ENCODE assay signal across 20 cellular contexts in the genomic region with DNA sequence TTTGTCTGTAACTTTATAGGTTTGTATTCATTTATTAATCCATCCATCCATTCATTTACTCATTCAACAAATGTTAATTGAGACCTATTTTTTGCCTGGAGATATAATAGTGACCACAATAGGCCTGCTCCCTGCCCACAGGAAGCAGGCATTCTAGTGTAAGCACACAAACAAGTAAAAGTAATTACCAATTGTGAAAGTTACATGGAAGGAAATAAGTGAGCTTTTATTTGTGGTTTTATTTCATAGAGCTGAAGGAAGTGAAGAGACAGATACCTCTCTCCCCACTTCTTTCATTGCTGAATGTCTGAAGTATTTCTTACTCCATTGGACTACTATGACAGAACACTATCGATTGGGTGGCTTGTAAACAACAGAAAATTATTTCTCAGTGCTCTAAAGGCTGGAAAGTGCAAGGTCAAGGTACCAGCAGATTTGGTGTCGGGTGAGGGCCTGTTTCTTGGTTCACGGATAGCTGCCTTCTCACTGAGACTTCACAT.
A peak's percentile ranks its signal among the peaks of the same experiment; 100 is the strongest.
DNase-seq lines count a peak whose midpoint lies in the region; ATAC-seq and TF ChIP-seq lines count a peak whose summit lies in the region.
"Had no signal": no experiment of that assay in that cellular context is flagged by ENCODE, and none has a peak within 500 bp of the region (broad histone marks: within the 10 kb centered on the region; RNA-seq: fewer than 3 reads in every experiment).

No MANE protein-coding gene starts in this region.

- peaks cover 27% of the 10 kb centered on the region for H3K4me1 ChIP-seq in left ventricle myocardium inferior
- H3K4me1 ChIP-seq: Caco-2 had no signal

- no peaks in the 10 kb centered on the region for H3K36me3 ChIP-seq in left ventricle myocardium inferior

- H3K4me3 Mint-ChIP-seq in activated naive CD4-positive, alpha-beta T cell treated with anti-CD3 and anti-CD28 coated beads, Interleukin-2, amount 50 U/mL, for 24 hours: peak overlapping the region; percentile 41
- H3K4me3 Mint-ChIP-seq in T-cell: peak overlapping the region; percentile 5 to 78 (median 6)
- H3K4me3 Mint-ChIP-seq in stimulated activated memory B cell treated with anti-CD40 and anti-IgM and Interleukin-4, amounts not matched to agents 10 μg/mL and 1 μg/mL and 100 μg/mL, for 72 hours: no peak overlapping the region
- H3K4me3 Mint-ChIP-seq: endodermal cell had no signal

- H3K9me3 ChIP-seq in left ventricle myocardium inferior (replicated peaks): no peaks in the 10 kb centered on the region
- H3K9me3 ChIP-seq: Caco-2, SK-N-SH had no signal

- no peak overlapping the region for H3K4me3 ChIP-seq in left ventricle myocardium inferior
- H3K4me3 ChIP-seq: hepatocyte had no signal

- H3K4me1 Mint-ChIP-seq in activated naive CD4-positive, alpha-beta T cell treated with anti-CD3 and anti-CD28 coated beads, Interleukin-2, amount 50 U/mL, for 24 hours: peaks cover 97% of the 10 kb centered on the region
- H3K4me1 Mint-ChIP-seq in T-cell: peaks cover 94 to 99% (median 98%) of the 10 kb centered on the region in 3 donors
- H3K4me1 Mint-ChIP-seq in stimulated activated memory B cell treated with anti-CD40 and anti-IgM and Interleukin-4, amounts not matched to agents 10 μg/mL and 1 μg/mL and 100 μg/mL, for 72 hours: peaks cover 75% of the 10 kb centered on the region

- CTCF ChIA-PET in T-cell (lab: Charles Lee): interaction anchor here (0.7 to 1.1 kb wide), 5 partner anchors 15 to 178 kb away, joined by 3 to 6 read pairs (median 4); no protein-coding TSS in a partner anchor

- H3K9me3 Mint-ChIP-seq in activated naive CD4-positive, alpha-beta T cell treated with anti-CD3 and anti-CD28 coated beads, Interleukin-2, amount 50 U/mL, for 24 hours: peaks cover 8% of the 10 kb centered on the region
- peaks cover 0 to 2% (median 0%) of the 10 kb centered on the region in 3 donors for H3K9me3 Mint-ChIP-seq in T-cell
- no peaks in the 10 kb centered on the region for H3K9me3 Mint-ChIP-seq in stimulated activated memory B cell treated with anti-CD40 and anti-IgM and Interleukin-4, amounts not matched to agents 10 μg/mL and 1 μg/mL and 100 μg/mL, for 72 hours
- H3K9me3 Mint-ChIP-seq: endodermal cell had no signal

- intact Hi-C loops in left ventricle myocardium inferior (cut with micrococcal nuclease): no loop called here

- ATAC-seq in T-cell (replicated peaks in 1 of 4): no peak
- ATAC-seq in stimulated activated memory B cell treated with anti-CD40 and anti-IgM and Interleukin-4, amounts not matched to agents 10 μg/mL and 1 μg/mL and 100 μg/mL, for 72 hours: no peak
- ATAC-seq in HG02798 (IDR thresholded peaks at IDR 0.05; ENCODE audit: poor library complexity, unreplicated experiment): no peak

- H3K27ac Mint-ChIP-seq in activated naive CD4-positive, alpha-beta T cell treated with anti-CD3 and anti-CD28 coated beads, Interleukin-2, amount 50 U/mL, for 24 hours: peak overlapping the region; percentile 100
- peak overlapping the region in 1 of 2 donors; percentile 99 for H3K27ac Mint-ChIP-seq in T-cell
- peak overlapping the region; percentile 67 for H3K27ac Mint-ChIP-seq in stimulated activated memory B cell treated with anti-CD40 and anti-IgM and Interleukin-4, amounts not matched to agents 10 μg/mL and 1 μg/mL and 100 μg/mL, for 72 hours
- H3K27ac Mint-ChIP-seq: endodermal cell had no signal

- peaks cover 26% of the 10 kb centered on the region for H3K36me3 Mint-ChIP-seq in activated naive CD4-positive, alpha-beta T cell treated with anti-CD3 and anti-CD28 coated beads, Interleukin-2, amount 50 U/mL, for 24 hours
- H3K36me3 Mint-ChIP-seq in T-cell: peaks cover 54% of the 10 kb centered on the region
- H3K36me3 Mint-ChIP-seq in stimulated activated memory B cell treated with anti-CD40 and anti-IgM and Interleukin-4, amounts not matched to agents 10 μg/mL and 1 μg/mL and 100 μg/mL, for 72 hours: no peaks in the 10 kb centered on the region

- POLR2A ChIA-PET in T-cell (lab: Charles Lee): interaction anchor here in 1 of 2 donors (0.6 to 0.8 kb wide), 4 partner anchors 28 to 190 kb away, joined by 3 to 11 read pairs (median 3); partner anchors contain the start of gene HIF1A

- no peak for TF ChIP-seq CTCF in left ventricle myocardium inferior (IDR thresholded peaks at IDR 0.05; ENCODE audit: borderline replicate concordance)

- no peak for DNase-seq in activated naive CD4-positive, alpha-beta T cell (lab: John Stamatoyannopoulos, UW)
- no peak for DNase-seq in T-cell
- peak; percentile 10 for DNase-seq in central memory CD4-positive, alpha-beta T cell
- DNase-seq in anterior cingulate cortex (lab: John Stamatoyannopoulos, UW): no peak
- no peak for DNase-seq in left ventricle myocardium inferior
- DNase-seq: Caco-2, caudate nucleus, endodermal cell, kidney glomerular epithelial cell, midbrain, NCI-H2029, NCI-H526 treated with DMSO at 0.1 percent for 48 hours, occipital lobe, right cardiac atrium, SK-N-SH, substantia nigra had no signal

- no peak overlapping the region for H3K27ac ChIP-seq in left ventricle myocardium inferior (replicated peaks)
- H3K27ac ChIP-seq: hepatocyte had no signal

- H3K27me3 ChIP-seq in left ventricle myocardium inferior (ENCODE audit: low read depth): no peaks in the 10 kb centered on the region
- H3K27me3 ChIP-seq: hepatocyte had no signal

- no peaks in the 10 kb centered on the region for H3K27me3 Mint-ChIP-seq in activated naive CD4-positive, alpha-beta T cell treated with anti-CD3 and anti-CD28 coated beads, Interleukin-2, amount 50 U/mL, for 24 hours
- H3K27me3 Mint-ChIP-seq in T-cell: no peaks in the 10 kb centered on the region
- H3K27me3 Mint-ChIP-seq in stimulated activated memory B cell treated with anti-CD40 and anti-IgM and Interleukin-4, amounts not matched to agents 10 μg/mL and 1 μg/mL and 100 μg/mL, for 72 hours: no peaks in the 10 kb centered on the region
